16 cellular contexts compared by ENCODE assay signal in genomic region chr7:143979359-143979758, GRCh38. TPM values are rescaled to one million over a fixed set of nuclear protein-coding genes. Genes with fewer than 3 reads are reported as not detected.
DNase-seq lines count a peak whose midpoint lies in the region; ATAC-seq and TF ChIP-seq lines count a peak whose summit lies in the region.
"Had no signal": no experiment of that assay in that cellular context is flagged by ENCODE, and none has a peak within 500 bp of the region (broad histone marks: within the 10 kb centered on the region; RNA-seq: fewer than 3 reads in every experiment).

No MANE protein-coding gene starts in this region.

- 87 to 89% methylated on average over 1 of the region's 1 CpG for WGBS in body of pancreas, 2 donors

- TF ChIP-seq CTCF in RWPE1 (conservative IDR thresholded peaks at IDR 0.05; ENCODE audit: low read depth) (no peak), body of pancreas (IDR thresholded peaks at IDR 0.05) (no peak)

- H3K4me3 ChIP-seq in body of pancreas: no peak overlapping the region

- H3K27ac ChIP-seq in RWPE1: no peak overlapping the region
- H3K27ac ChIP-seq in body of pancreas: no peak overlapping the region

- no peaks in the 10 kb centered on the region for H3K9me3 ChIP-seq in body of pancreas

- POLR2A ChIA-PET in RWPE1 (lab: Yijun Ruan, JAX; ENCODE audit: low non-redundant PET): no interaction called here

- DNase-seq in GM03348 (ENCODE audit: low spot score) (peak; percentile 71), RWPE1 (ENCODE audit: low spot score) (peak; percentile 47), fibroblast of gingiva (ENCODE audit: low read depth) (peak; percentile 51), pulmonary artery endothelial cell (ENCODE audit: low read depth, low spot score) (peak; percentile 20), Right ventricle myocardium inferior (ENCODE audit: missing footprints) (no peak), body of pancreas (no peak), NCI-H524 (lab: John Stamatoyannopoulos, UW) (no peak)
- DNase-seq: activated CD4-positive, alpha-beta T cell treated with anti-CD3 and anti-CD28 coated beads for 36 hours; aorta; Calu3; immature natural killer cell; NCI-H1436 treated with DMSO at 0.1 percent for 48 hours had no signal

- no peak for TF ChIP-seq POLR2A in body of pancreas (IDR thresholded peaks at IDR 0.05)

- H3K27me3 ChIP-seq in body of pancreas: no peaks in the 10 kb centered on the region

- intact Hi-C loops in Right ventricle myocardium inferior (cut with DNase I): no loop called here
- intact Hi-C loops in body of pancreas (cut with DNase I): no loop called here

- CTCF ChIA-PET in RWPE1 (lab: Yijun Ruan, JAX): no interaction called here

- no peaks in the 10 kb centered on the region for H3K36me3 ChIP-seq in body of pancreas (replicated peaks in 1 of 2; ENCODE audit: insufficient read depth in 1 of 2, low read depth in 2 of 2)

- peaks cover 5% of the 10 kb centered on the region for H3K4me1 ChIP-seq in body of pancreas

- ATAC-seq in Right ventricle myocardium inferior: no peak
- no peak for ATAC-seq in body of pancreas
- no peak for ATAC-seq in GM18861 (IDR thresholded peaks at IDR 0.05; ENCODE audit: unreplicated experiment)
- ATAC-seq: activated CD4-positive, alpha-beta T cell treated with anti-CD3 and anti-CD28 coated beads for 36 hours; sciatic nerve had no signal

RNA-seq across cellular contexts. Expression of gene OR6B1, which starts 20.8 kb away (rescaled TPM):
- total RNA-seq in pulmonary artery endothelial cell (not detected in 2 replicates), Right ventricle myocardium inferior (not detected), body of pancreas (not detected)
- total RNA-seq: activated CD4-positive, alpha-beta T cell treated with anti-CD3 and anti-CD28 coated beads for 36 hours; aorta; Calu3; H1; sciatic nerve; subcutaneous adipose tissue had no signal

RNA-seq across cellular contexts. Expression of gene OR2F1, which starts 24.7 kb away (rescaled TPM):
- total RNA-seq in pulmonary artery endothelial cell (not detected in 2 replicates), Right ventricle myocardium inferior (not detected), body of pancreas (not detected)
- total RNA-seq: activated CD4-positive, alpha-beta T cell treated with anti-CD3 and anti-CD28 coated beads for 36 hours; aorta; Calu3; sciatic nerve; subcutaneous adipose tissue had no signal

RNA-seq across cellular contexts. Expression of gene OR2F2, which starts 44.3 kb away (rescaled TPM):
- total RNA-seq in pulmonary artery endothelial cell: not detected in 2 replicates
- not detected for total RNA-seq in Right ventricle myocardium inferior
- not detected for total RNA-seq in body of pancreas
- total RNA-seq: activated CD4-positive, alpha-beta T cell treated with anti-CD3 and anti-CD28 coated beads for 36 hours; aorta; Calu3; H1; sciatic nerve; subcutaneous adipose tissue had no signal

Comparison
In these comparisons a context has a peak if more than half of its experiments do, and no peak if none do; other contexts are left out.
1. DNase-seq: peak in GM03348 (single experiment), RWPE1 (single experiment), fibroblast of gingiva (single experiment) and pulmonary artery endothelial cell (single experiment); none in Right ventricle myocardium inferior (single experiment), body of pancreas (0 of 4) and NCI-H524 (0 of 2).